1 cellular context compared by ENCODE assay signal in the genomic region with DNA sequence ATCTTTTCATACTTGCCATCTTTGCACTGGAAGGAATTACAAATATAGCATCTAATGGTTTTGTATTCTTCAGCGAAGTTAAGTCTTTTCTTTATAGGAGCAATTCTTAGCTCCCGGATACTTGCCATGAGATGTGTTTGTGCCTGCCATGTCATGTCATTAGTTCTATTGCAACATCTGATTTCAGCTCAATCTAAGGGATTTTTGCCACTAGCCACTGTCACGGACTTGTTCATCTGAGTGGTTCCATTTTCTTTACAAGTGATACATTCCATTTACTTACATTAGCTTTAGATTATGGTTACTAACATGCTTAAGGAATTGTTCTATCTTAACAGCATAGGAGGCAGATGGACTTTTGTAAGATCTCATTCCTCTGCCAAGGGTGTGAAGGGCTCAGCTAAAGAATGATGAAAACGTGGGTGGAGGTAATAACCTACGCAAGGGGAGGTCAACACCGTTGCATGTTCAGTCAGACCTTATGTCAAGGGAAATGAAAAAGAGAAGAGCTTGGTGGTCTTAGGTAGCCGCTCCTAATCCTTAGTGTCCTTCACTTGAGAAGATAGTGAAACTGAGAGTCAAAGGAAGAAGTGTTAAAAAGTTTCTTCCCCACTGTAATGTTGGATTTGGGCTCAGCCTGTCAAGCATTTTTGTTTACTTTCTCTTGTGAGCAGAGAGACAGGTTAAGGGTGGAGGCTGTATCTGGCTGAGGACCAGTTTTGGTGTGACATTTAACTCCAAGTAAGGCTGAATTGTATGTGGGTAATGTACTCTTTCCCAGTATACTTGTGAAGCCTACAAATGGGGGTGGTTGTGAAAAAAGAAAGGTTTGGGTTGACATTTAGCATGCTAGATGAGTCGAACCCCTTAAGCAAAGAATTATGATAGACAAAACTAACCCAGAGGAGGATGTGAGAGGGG.
A peak's percentile ranks its signal among the peaks of the same experiment; 100 is the strongest.
TF ChIP-seq lines count a peak whose summit lies in the region.

No MANE protein-coding gene starts in this region.

TF ChIP-seq in HEK293, 187 proteins besides CTCF, POLR2A, EP300 and RAD21:
- TF ChIP-seq ZNF2 (tag by site-specific recombination; IDR thresholded peaks at IDR 0.05): no peak
- TF ChIP-seq, protein P1, sequence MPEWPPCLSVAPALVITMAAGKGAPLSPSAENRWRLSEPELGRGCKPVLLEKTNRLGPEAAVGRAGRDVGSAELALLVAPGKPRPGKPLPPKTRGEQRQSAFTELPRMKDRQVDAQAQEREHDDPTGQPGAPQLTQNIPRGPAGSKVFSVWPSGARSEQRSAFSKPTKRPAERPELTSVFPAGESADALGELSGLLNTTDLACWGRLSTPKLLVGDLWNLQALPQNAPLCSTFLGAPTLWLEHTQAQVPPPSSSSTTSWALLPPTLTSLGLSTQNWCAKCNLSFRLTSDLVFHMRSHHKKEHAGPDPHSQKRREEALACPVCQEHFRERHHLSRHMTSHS (tag by site-specific recombination; IDR thresholded peaks at IDR 0.05): no peak
- TF ChIP-seq ZNF133 (tag by site-specific recombination; IDR thresholded peaks at IDR 0.05): no peak
- TF ChIP-seq, protein P2, sequence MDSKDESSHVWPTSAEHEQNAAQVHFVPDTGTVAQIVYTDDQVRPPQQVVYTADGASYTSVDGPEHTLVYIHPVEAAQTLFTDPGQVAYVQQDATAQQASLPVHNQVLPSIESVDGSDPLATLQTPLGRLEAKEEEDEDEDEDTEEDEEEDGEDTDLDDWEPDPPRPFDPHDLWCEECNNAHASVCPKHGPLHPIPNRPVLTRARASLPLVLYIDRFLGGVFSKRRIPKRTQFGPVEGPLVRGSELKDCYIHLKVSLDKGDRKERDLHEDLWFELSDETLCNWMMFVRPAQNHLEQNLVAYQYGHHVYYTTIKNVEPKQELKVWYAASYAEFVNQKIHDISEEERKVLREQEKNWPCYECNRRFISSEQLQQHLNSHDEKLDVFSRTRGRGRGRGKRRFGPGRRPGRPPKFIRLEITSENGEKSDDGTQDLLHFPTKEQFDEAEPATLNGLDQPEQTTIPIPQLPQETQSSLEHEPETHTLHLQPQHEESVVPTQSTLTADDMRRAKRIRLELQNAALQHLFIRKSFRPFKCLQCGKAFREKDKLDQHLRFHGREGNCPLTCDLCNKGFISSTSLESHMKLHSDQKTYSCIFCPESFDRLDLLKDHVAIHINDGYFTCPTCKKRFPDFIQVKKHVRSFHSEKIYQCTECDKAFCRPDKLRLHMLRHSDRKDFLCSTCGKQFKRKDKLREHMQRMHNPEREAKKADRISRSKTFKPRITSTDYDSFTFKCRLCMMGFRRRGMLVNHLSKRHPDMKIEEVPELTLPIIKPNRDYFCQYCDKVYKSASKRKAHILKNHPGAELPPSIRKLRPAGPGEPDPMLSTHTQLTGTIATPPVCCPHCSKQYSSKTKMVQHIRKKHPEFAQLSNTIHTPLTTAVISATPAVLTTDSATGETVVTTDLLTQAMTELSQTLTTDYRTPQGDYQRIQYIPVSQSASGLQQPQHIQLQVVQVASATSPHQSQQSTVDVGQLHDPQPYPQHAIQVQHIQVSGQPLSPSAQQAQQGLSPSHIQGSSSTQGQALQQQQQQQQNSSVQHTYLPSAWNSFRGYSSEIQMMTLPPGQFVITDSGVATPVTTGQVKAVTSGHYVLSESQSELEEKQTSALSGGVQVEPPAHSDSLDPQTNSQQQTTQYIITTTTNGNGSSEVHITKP (tag by site-specific recombination; IDR thresholded peaks at IDR 0.05): peak; percentile 95
- TF ChIP-seq ZNF292 (tag by site-specific recombination; IDR thresholded peaks at IDR 0.05; ENCODE audit: borderline replicate concordance, low read depth): no peak
